1 cellular context compared by ENCODE assay signal in the genomic region with DNA sequence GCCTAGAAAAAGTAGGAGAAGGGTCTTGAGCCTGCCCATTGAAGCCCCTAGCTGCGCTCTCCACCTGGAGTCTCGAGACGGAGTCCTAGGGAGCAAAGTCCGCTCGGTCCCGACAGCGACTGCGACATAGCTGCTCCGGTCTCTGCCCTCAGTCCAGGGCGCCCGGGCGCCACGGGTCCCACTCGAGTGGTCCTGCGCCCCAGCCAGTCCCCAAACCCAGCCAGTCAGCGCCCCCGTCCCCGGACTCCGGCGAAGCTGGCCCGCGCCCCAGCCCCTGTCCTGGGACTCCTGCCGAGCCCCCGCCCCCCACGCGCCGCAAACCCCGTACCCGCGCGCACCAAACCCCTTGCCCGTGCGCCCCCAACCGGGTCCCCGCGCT.
TF ChIP-seq lines count a peak whose summit lies in the region.

No MANE protein-coding gene starts in this region.

TF ChIP-seq in GM23338, 12 proteins besides CTCF, POLR2A, EP300 and RAD21 (continued from another document):
- TF ChIP-seq ZNF462 (CRISPR knock-in tag; IDR thresholded peaks at IDR 0.05) (no peak), POLR2AphosphoS5 (IDR thresholded peaks at IDR 0.05; ENCODE audit: low read depth) (no peak)
